In genomic region chr14:55347040-55347439, GRCh38 we compare ENCODE assay signal across 9 cellular contexts.
"Had no signal": no experiment of that assay in that cellular context is flagged by ENCODE, and none has a peak within 500 bp of the region (broad histone marks: within the 10 kb centered on the region; RNA-seq: fewer than 3 reads in every experiment).

No MANE protein-coding gene starts in this region.

- ATAC-seq: activated CD8-positive, alpha-beta memory T cell treated with anti-CD3 and anti-CD28 coated beads, Interleukin-2, amount 10 ng/mL, durations not matched to agents 7 days and 5 days; effector memory CD8-positive, alpha-beta T cell; lower lobe of right lung had no signal

- H3K9me3 ChIP-seq: lower lobe of right lung, right atrium auricular region had no signal

- H3K4me3 ChIP-seq: lower lobe of right lung, right atrium auricular region had no signal

- DNase-seq: activated CD4-positive, alpha-beta T cell treated with anti-CD3 and anti-CD28 coated beads for 1 hour; activated CD4-positive, alpha-beta T cell treated with anti-CD3 and anti-CD28 coated beads, Interleukin-2, amount 50 U/mL, for 48 hours; activated CD8-positive, alpha-beta memory T cell treated with anti-CD3 and anti-CD28 coated beads, Interleukin-2, amount 10 ng/mL, durations not matched to agents 7 days and 5 days; effector memory CD8-positive, alpha-beta T cell; islet precursor cell; lower lobe of right lung; nephron progenitor cell; trophoblast cell had no signal

- H3K27ac ChIP-seq: lower lobe of right lung, right atrium auricular region had no signal

- H3K27me3 ChIP-seq: right atrium auricular region had no signal
